ENCODE assay signal across 1 cellular context in the genomic region with DNA sequence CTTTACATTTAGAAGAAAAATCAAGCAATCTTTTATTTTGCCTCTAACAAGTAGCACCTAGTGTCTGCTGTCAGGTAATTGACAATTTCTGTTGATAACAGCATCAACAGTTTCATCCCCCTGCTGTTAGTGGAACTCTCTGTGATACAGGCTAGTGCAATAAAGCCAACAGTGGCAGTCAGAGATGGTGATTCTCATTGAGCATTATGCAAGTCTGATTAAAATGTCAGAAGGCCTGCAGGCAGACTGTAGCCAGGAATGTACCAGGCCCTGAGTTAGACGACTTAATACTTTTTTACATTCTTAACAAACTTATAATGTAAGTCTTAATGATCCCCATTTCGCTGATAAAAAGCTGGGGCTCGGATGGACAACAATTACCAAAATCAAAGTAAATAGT.
TF ChIP-seq lines count a peak whose summit lies in the region.

No MANE protein-coding gene starts in this region.

TF ChIP-seq in neural cell, 6 proteins besides CTCF, POLR2A, EP300 and RAD21:
- no peak for TF ChIP-seq MXI1 (conservative IDR thresholded peaks at IDR 0.05; ENCODE audit: poor library complexity, severe bottlenecking)
- no peak for TF ChIP-seq TAF1 (IDR thresholded peaks at IDR 0.05; ENCODE audit: low read depth)
- TF ChIP-seq SMC3 (conservative IDR thresholded peaks at IDR 0.05; ENCODE audit: poor library complexity) = no peak
- TF ChIP-seq EZH2 (IDR thresholded peaks at IDR 0.05; ENCODE audit: borderline replicate concordance, insufficient read depth, low read length, poor library complexity, severe bottlenecking) = no peak
- TF ChIP-seq, protein P1, sequence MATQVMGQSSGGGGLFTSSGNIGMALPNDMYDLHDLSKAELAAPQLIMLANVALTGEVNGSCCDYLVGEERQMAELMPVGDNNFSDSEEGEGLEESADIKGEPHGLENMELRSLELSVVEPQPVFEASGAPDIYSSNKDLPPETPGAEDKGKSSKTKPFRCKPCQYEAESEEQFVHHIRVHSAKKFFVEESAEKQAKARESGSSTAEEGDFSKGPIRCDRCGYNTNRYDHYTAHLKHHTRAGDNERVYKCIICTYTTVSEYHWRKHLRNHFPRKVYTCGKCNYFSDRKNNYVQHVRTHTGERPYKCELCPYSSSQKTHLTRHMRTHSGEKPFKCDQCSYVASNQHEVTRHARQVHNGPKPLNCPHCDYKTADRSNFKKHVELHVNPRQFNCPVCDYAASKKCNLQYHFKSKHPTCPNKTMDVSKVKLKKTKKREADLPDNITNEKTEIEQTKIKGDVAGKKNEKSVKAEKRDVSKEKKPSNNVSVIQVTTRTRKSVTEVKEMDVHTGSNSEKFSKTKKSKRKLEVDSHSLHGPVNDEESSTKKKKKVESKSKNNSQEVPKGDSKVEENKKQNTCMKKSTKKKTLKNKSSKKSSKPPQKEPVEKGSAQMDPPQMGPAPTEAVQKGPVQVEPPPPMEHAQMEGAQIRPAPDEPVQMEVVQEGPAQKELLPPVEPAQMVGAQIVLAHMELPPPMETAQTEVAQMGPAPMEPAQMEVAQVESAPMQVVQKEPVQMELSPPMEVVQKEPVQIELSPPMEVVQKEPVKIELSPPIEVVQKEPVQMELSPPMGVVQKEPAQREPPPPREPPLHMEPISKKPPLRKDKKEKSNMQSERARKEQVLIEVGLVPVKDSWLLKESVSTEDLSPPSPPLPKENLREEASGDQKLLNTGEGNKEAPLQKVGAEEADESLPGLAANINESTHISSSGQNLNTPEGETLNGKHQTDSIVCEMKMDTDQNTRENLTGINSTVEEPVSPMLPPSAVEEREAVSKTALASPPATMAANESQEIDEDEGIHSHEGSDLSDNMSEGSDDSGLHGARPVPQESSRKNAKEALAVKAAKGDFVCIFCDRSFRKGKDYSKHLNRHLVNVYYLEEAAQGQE (IDR thresholded peaks at IDR 0.05; ENCODE audit: borderline replicate concordance) = no peak
- peak; percentile 43 for TF ChIP-seq POLR2AphosphoS5 (IDR thresholded peaks at IDR 0.05)
